1 cellular context compared by ENCODE assay signal in the genomic region with DNA sequence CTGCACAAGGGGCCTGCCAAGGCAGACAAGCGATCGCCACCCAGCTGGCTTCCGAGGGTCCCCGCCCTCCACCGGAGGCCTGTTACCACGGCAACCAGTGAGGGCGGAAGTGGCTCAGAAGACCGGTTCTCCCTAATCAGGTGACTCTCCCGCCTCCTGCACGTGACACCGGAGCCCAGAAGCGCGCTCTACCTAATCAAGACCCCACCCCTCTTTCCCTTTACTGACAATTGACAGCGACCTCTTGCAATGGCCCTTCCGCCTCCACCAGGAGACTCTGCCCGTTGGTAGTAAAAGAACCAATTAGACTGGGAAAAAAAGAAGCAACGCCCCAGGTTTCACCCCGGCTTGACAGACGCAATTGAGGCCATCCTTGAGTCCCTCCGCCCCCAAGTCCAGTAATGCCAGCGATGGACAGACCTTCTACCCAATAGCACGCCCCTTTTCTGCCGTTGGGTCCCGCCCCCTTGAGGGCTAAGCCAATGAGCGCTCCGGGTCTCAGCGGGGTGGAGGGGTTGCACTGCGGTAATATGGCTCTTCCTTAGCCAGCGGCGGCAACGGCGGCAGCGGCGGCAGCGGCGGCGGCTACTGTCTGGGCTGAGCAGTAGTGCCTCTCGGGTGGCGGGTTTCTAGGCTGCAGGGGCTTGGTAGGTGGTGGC.
TF ChIP-seq lines count a peak whose summit lies in the region.

A gene (plus strand): TSS at position 525 of the 659 bp plus-strand sequence. CDS start 198 bp downstream, outside the sequence.

TF ChIP-seq in HepG2, 621 proteins besides CTCF, POLR2A, EP300 and RAD21 (continued from another document):
- TF ChIP-seq, protein P1, sequence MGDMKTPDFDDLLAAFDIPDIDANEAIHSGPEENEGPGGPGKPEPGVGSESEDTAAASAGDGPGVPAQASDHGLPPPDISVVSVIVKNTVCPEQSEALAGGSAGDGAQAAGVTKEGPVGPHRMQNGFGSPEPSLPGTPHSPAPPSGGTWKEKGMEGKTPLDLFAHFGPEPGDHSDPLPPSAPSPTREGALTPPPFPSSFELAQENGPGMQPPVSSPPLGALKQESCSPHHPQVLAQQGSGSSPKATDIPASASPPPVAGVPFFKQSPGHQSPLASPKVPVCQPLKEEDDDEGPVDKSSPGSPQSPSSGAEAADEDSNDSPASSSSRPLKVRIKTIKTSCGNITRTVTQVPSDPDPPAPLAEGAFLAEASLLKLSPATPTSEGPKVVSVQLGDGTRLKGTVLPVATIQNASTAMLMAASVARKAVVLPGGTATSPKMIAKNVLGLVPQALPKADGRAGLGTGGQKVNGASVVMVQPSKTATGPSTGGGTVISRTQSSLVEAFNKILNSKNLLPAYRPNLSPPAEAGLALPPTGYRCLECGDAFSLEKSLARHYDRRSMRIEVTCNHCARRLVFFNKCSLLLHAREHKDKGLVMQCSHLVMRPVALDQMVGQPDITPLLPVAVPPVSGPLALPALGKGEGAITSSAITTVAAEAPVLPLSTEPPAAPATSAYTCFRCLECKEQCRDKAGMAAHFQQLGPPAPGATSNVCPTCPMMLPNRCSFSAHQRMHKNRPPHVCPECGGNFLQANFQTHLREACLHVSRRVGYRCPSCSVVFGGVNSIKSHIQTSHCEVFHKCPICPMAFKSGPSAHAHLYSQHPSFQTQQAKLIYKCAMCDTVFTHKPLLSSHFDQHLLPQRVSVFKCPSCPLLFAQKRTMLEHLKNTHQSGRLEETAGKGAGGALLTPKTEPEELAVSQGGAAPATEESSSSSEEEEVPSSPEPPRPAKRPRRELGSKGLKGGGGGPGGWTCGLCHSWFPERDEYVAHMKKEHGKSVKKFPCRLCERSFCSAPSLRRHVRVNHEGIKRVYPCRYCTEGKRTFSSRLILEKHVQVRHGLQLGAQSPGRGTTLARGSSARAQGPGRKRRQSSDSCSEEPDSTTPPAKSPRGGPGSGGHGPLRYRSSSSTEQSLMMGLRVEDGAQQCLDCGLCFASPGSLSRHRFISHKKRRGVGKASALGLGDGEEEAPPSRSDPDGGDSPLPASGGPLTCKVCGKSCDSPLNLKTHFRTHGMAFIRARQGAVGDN (CRISPR knock-in tag; IDR thresholded peaks at IDR 0.05) = peak; percentile 81
- TF ChIP-seq SP2 (CRISPR knock-in tag; IDR thresholded peaks at IDR 0.05) (peak; percentile 100), KDM6A (CRISPR knock-in tag; IDR thresholded peaks at IDR 0.05; ENCODE audit: low read depth) (no peak), ZNF776 (CRISPR knock-in tag; IDR thresholded peaks at IDR 0.05) (no peak), PTBP1 (IDR thresholded peaks at IDR 0.05; ENCODE audit: low read depth, low read length, poor library complexity, severe bottlenecking) (no peak), RORA (CRISPR knock-in tag; IDR thresholded peaks at IDR 0.05) (no peak), YEATS2 (CRISPR knock-in tag; IDR thresholded peaks at IDR 0.05; ENCODE audit: borderline replicate concordance) (peak; percentile 81), POLR2AphosphoS5 (IDR thresholded peaks at IDR 0.05; ENCODE audit: low read depth, low read length) (peak; percentile 67), RFXANK (CRISPR knock-in tag; IDR thresholded peaks at IDR 0.05) (no peak), ZNF589 (CRISPR knock-in tag; conservative IDR thresholded peaks at IDR 0.05) (no peak), AKAP8 (CRISPR knock-in tag; IDR thresholded peaks at IDR 0.05) (no peak), ZNF20 (CRISPR knock-in tag; IDR thresholded peaks at IDR 0.05) (no peak), ZNF615 (CRISPR knock-in tag; IDR thresholded peaks at IDR 0.05; ENCODE audit: borderline replicate concordance) (no peak), TAF1 (CRISPR knock-in tag; IDR thresholded peaks at IDR 0.05) (peak; percentile 82), BCL6 (CRISPR knock-in tag; IDR thresholded peaks at IDR 0.05) (no peak), KLF16 (CRISPR knock-in tag; IDR thresholded peaks at IDR 0.05) (peak in 1 of 2 experiments; percentile 58; a peak in 2 of 4 replicates), NR1H2 (CRISPR knock-in tag; IDR thresholded peaks at IDR 0.05; ENCODE audit: borderline replicate concordance, low read depth) (no peak), TGIF2 (CRISPR knock-in tag; IDR thresholded peaks at IDR 0.05) (peak; percentile 14; the same call in 1 of the 2 replicates), ZNF816 (CRISPR knock-in tag; IDR thresholded peaks at IDR 0.05; ENCODE audit: borderline replicate concordance) (no peak), ZBTB42 (CRISPR knock-in tag; IDR thresholded peaks at IDR 0.05) (no peak), TOPORS (CRISPR knock-in tag; IDR thresholded peaks at IDR 0.05) (no peak), KDM5B (CRISPR knock-in tag; IDR thresholded peaks at IDR 0.05; ENCODE audit: borderline replicate concordance) (no peak), HNRNPLL (IDR thresholded peaks at IDR 0.05; ENCODE audit: low read depth, low read length, poor library complexity, severe bottlenecking) (peak; percentile 80), ZNF101 (CRISPR knock-in tag; IDR thresholded peaks at IDR 0.05; ENCODE audit: borderline replicate concordance, low read depth) (no peak), MED13 (CRISPR knock-in tag; IDR thresholded peaks at IDR 0.05) (no peak), MLLT10 (CRISPR knock-in tag; IDR thresholded peaks at IDR 0.05) (no peak), ZNF674 (CRISPR knock-in tag; IDR thresholded peaks at IDR 0.05; ENCODE audit: low read depth) (no peak), ZNF670 (CRISPR knock-in tag; IDR thresholded peaks at IDR 0.05; ENCODE audit: borderline replicate concordance) (no peak), ERF (CRISPR knock-in tag; IDR thresholded peaks at IDR 0.05) (peak; percentile 63; the same call in 1 of the 2 replicates), GATA4 (IDR thresholded peaks at IDR 0.05; ENCODE audit: borderline replicate concordance, low read depth) (no peak), ZNF329 (CRISPR knock-in tag; IDR thresholded peaks at IDR 0.05; ENCODE audit: low read depth) (no peak), ELF1 (CRISPR knock-in tag; IDR thresholded peaks at IDR 0.05) (peak; percentile 94), ZNF337 (CRISPR knock-in tag; IDR thresholded peaks at IDR 0.05; ENCODE audit: borderline replicate concordance, low read depth) (no peak), HIVEP1 (CRISPR knock-in tag; IDR thresholded peaks at IDR 0.05) (no peak), ARNT2 (CRISPR knock-in tag; IDR thresholded peaks at IDR 0.05; ENCODE audit: low read depth) (no peak), NPAS2 (CRISPR knock-in tag; IDR thresholded peaks at IDR 0.05; ENCODE audit: borderline replicate concordance) (no peak)
- TF ChIP-seq, protein P2, sequence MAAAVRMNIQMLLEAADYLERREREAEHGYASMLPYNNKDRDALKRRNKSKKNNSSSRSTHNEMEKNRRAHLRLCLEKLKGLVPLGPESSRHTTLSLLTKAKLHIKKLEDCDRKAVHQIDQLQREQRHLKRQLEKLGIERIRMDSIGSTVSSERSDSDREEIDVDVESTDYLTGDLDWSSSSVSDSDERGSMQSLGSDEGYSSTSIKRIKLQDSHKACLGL (CRISPR knock-in tag; IDR thresholded peaks at IDR 0.05) = no peak
- TF ChIP-seq, protein P3, sequence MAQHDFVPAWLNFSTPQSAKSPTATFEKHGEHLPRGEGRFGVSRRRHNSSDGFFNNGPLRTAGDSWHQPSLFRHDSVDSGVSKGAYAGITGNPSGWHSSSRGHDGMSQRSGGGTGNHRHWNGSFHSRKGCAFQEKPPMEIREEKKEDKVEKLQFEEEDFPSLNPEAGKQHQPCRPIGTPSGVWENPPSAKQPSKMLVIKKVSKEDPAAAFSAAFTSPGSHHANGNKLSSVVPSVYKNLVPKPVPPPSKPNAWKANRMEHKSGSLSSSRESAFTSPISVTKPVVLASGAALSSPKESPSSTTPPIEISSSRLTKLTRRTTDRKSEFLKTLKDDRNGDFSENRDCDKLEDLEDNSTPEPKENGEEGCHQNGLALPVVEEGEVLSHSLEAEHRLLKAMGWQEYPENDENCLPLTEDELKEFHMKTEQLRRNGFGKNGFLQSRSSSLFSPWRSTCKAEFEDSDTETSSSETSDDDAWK (CRISPR knock-in tag; IDR thresholded peaks at IDR 0.05) = no peak
- TF ChIP-seq, protein P4, sequence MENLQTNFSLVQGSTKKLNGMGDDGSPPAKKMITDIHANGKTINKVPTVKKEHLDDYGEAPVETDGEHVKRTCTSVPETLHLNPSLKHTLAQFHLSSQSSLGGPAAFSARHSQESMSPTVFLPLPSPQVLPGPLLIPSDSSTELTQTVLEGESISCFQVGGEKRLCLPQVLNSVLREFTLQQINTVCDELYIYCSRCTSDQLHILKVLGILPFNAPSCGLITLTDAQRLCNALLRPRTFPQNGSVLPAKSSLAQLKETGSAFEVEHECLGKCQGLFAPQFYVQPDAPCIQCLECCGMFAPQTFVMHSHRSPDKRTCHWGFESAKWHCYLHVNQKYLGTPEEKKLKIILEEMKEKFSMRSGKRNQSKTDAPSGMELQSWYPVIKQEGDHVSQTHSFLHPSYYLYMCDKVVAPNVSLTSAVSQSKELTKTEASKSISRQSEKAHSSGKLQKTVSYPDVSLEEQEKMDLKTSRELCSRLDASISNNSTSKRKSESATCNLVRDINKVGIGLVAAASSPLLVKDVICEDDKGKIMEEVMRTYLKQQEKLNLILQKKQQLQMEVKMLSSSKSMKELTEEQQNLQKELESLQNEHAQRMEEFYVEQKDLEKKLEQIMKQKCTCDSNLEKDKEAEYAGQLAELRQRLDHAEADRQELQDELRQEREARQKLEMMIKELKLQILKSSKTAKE (CRISPR knock-in tag; IDR thresholded peaks at IDR 0.05; ENCODE audit: borderline replicate concordance) = no peak
